8 cellular contexts compared by ENCODE assay signal in the genomic region with DNA sequence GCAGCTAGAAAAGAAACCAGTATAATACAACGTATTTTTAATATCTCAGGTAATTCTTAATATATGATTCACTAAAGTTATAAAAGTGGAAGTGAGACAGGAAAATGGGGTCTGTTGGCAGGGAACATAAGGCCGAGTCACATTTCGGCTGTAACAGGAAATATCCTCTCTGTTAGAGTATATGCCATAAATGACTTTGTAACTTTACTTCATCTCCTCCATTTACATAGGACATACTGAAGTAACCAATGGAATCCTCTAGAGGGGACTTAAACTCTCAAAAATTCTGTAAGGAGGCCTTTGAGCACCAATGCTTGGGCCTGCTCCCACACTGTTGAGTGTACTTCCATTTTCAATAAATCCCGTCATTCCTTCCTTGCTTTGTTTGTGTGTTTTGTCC.
A peak's percentile ranks its signal among the peaks of the same experiment; 100 is the strongest.
DNase-seq lines count a peak whose midpoint lies in the region; ATAC-seq and TF ChIP-seq lines count a peak whose summit lies in the region.

No MANE protein-coding gene starts in this region.

- H3K9me3 ChIP-seq in DND-41 (ENCODE audit: insufficient read depth, low read length, severe bottlenecking) (no peaks in the 10 kb centered on the region), MG63 (no peaks in the 10 kb centered on the region), ovary (no peaks in the 10 kb centered on the region)

- peaks cover 17% of the 10 kb centered on the region for H3K4me1 Mint-ChIP-seq in activated naive CD8-positive, alpha-beta T cell treated with anti-CD3 and anti-CD28 coated beads for 36 hours

- H3K36me3 ChIP-seq in DND-41 (ENCODE audit: insufficient read depth, low read length) (peaks cover 2% of the 10 kb centered on the region; the same call in 1 of the 2 replicates), MG63 (no peaks in the 10 kb centered on the region; the same call in 1 of the 2 replicates), ovary (no peaks in the 10 kb centered on the region)

- no peaks in the 10 kb centered on the region for H3K27me3 Mint-ChIP-seq in activated naive CD8-positive, alpha-beta T cell treated with anti-CD3 and anti-CD28 coated beads for 36 hours

- TF ChIP-seq CTCF in DND-41 (IDR thresholded peaks at IDR 0.05; ENCODE audit: borderline replicate concordance, extremely low read depth, low read length, poor library complexity, severe bottlenecking): no peak
- peak; percentile 0 for TF ChIP-seq CTCF in fibroblast of pulmonary artery (IDR thresholded peaks at IDR 0.05; ENCODE audit: low read length, missing control alignments)
- TF ChIP-seq CTCF in ovary (IDR thresholded peaks at IDR 0.05): no peak

- no peaks in the 10 kb centered on the region; the same call in 1 of the 2 replicates for H4K20me1 ChIP-seq in DND-41 (ENCODE audit: insufficient read depth, low read length)

- H3K36me3 Mint-ChIP-seq in activated naive CD8-positive, alpha-beta T cell treated with anti-CD3 and anti-CD28 coated beads for 36 hours: peaks cover 37% of the 10 kb centered on the region

- intact Hi-C loops in ovary (cut with DNase I): no loop called here

- H3K4me2 ChIP-seq in DND-41 (ENCODE audit: insufficient read depth, low read length): no peak overlapping the region

- DNase-seq in DND-41: no peak
- DNase-seq in MG63: peak; percentile 39
- peak; percentile 55 for DNase-seq in fibroblast of pulmonary artery (ENCODE audit: low read depth)
- no peak for DNase-seq in NCI-H510A treated with DMSO at 0.1 percent for 48 hours (lab: John Stamatoyannopoulos, UW)
- DNase-seq in activated naive CD8-positive, alpha-beta T cell treated with anti-CD3 and anti-CD28 coated beads for 36 hours: no peak
- no peak for DNase-seq in ovary

- peaks cover 7% of the 10 kb centered on the region for H3K9me3 Mint-ChIP-seq in activated naive CD8-positive, alpha-beta T cell treated with anti-CD3 and anti-CD28 coated beads for 36 hours

- no peak overlapping the region for H3K4me3 Mint-ChIP-seq in activated naive CD8-positive, alpha-beta T cell treated with anti-CD3 and anti-CD28 coated beads for 36 hours

- peaks cover 98% of the 10 kb centered on the region for H3K79me2 ChIP-seq in DND-41 (ENCODE audit: insufficient read depth, low read length)

- TF ChIP-seq POLR2A in ovary (IDR thresholded peaks at IDR 0.05): no peak

- no peak overlapping the region for H3K4me3 ChIP-seq in DND-41 (ENCODE audit: low read depth in 1 of 2, low read length in 2 of 2)
- no peak overlapping the region for H3K4me3 ChIP-seq in MG63
- H3K4me3 ChIP-seq in fibroblast of pulmonary artery (replicated peaks; ENCODE audit: low read depth, low read length): no peak overlapping the region
- no peak overlapping the region for H3K4me3 ChIP-seq in ovary

- H3K9ac ChIP-seq in DND-41 (ENCODE audit: low read depth, low read length): no peak overlapping the region

- H3K27me3 ChIP-seq in DND-41 (ENCODE audit: insufficient read depth, low read length, poor library complexity) (no peaks in the 10 kb centered on the region), MG63 (no peaks in the 10 kb centered on the region), ovary (no peaks in the 10 kb centered on the region)

- no peak overlapping the region for H2AFZ ChIP-seq in DND-41 (ENCODE audit: low read depth, low read length)

- ATAC-seq in DND-41 (ENCODE audit: insufficient read depth, low read depth) (peak; percentile 12; the same call in 1 of the 3 replicates), GM21786 (IDR thresholded peaks at IDR 0.05; ENCODE audit: unreplicated experiment) (peak; percentile 67), GM19023 (IDR thresholded peaks at IDR 0.05; ENCODE audit: unreplicated experiment) (no peak)

- H3K4me1 ChIP-seq in DND-41 (ENCODE audit: insufficient read depth, low read length): no peaks in the 10 kb centered on the region
- H3K4me1 ChIP-seq in ovary (ENCODE audit: insufficient read depth): no peaks in the 10 kb centered on the region

- no peak overlapping the region for H3K27ac Mint-ChIP-seq in activated naive CD8-positive, alpha-beta T cell treated with anti-CD3 and anti-CD28 coated beads for 36 hours

- H3K27ac ChIP-seq in DND-41 (ENCODE audit: low read length) (no peak overlapping the region), ovary (no peak overlapping the region)

- no peak for TF ChIP-seq EP300 in ovary (IDR thresholded peaks at IDR 0.05)

- WGBS in ovary, 3 donors: 78 to 88% (median 83%) methylated on average over 4 of the region's 4 CpGs

Comparison
In these comparisons a context has a peak if more than half of its experiments do, and no peak if none do; other contexts are left out.
1. DNase-seq: peak in MG63 (single experiment) and fibroblast of pulmonary artery (single experiment); none in DND-41 (single experiment), NCI-H510A treated with DMSO at 0.1 percent for 48 hours (single experiment), activated naive CD8-positive, alpha-beta T cell treated with anti-CD3 and anti-CD28 coated beads for 36 hours (single experiment) and ovary (0 of 5).